32 cellular contexts compared by ENCODE assay signal in genomic region chr10:24949616-24950015, GRCh38. TPM values are rescaled to one million over a fixed set of nuclear protein-coding genes. Genes with fewer than 3 reads are reported as not detected.
"Had no signal": no experiment of that assay in that cellular context is flagged by ENCODE, and none has a peak within 500 bp of the region (broad histone marks: within the 10 kb centered on the region; RNA-seq: fewer than 3 reads in every experiment).

No MANE protein-coding gene starts in this region.

- H3K36me3 Mint-ChIP-seq: activated CD4-positive, alpha-beta memory T cell treated with anti-CD3 and anti-CD28 coated beads for 36 hours; activated naive CD8-positive, alpha-beta T cell treated with anti-CD3 and anti-CD28 coated beads for 36 hours had no signal

- H3K4me3 Mint-ChIP-seq: activated CD4-positive, alpha-beta memory T cell treated with anti-CD3 and anti-CD28 coated beads for 36 hours; activated CD4-positive, alpha-beta T cell treated with anti-CD3 and anti-CD28 coated beads, Interleukin-2, amount 10 ng/mL, durations not matched to agents 7 days and 5 days; activated naive CD8-positive, alpha-beta T cell treated with anti-CD3 and anti-CD28 coated beads for 36 hours; activated T-cell treated with anti-CD3 and anti-CD28 coated beads, Interleukin-2, amount 50 U/mL, for 72 hours; activated T-helper 17 cell treated with anti-CD3 and anti-CD28 coated beads, Interleukin-2, amount 50 U/mL, for 72 hours; T-helper 1 cell treated with Interleukin-12 subunit alpha and Interleukin-12 subunit beta and Interleukin-4 antibody, amounts not matched to agents 30 μg/mL and 1 μg/mL, for 36 hours; T-helper 2 cell treated with Interferon-gamma antibody and Interleukin-4, amounts not matched to agents 5 μg/mL and 100 μg/mL, for 36 hours had no signal

- H3K9me3 Mint-ChIP-seq: activated CD4-positive, alpha-beta memory T cell treated with anti-CD3 and anti-CD28 coated beads for 36 hours; activated CD4-positive, alpha-beta T cell treated with anti-CD3 and anti-CD28 coated beads, Interleukin-2, amount 10 ng/mL, durations not matched to agents 7 days and 5 days; activated naive CD8-positive, alpha-beta T cell treated with anti-CD3 and anti-CD28 coated beads for 36 hours; activated T-cell treated with anti-CD3 and anti-CD28 coated beads, Interleukin-2, amount 50 U/mL, for 72 hours; T-helper 1 cell treated with Interleukin-12 subunit alpha and Interleukin-12 subunit beta and Interleukin-4 antibody, amounts not matched to agents 30 μg/mL and 1 μg/mL, for 36 hours; T-helper 2 cell treated with Interferon-gamma antibody and Interleukin-4, amounts not matched to agents 5 μg/mL and 100 μg/mL, for 36 hours had no signal

- H3K27ac ChIP-seq: body of pancreas, cardiac muscle cell, KMS-11, PC-9, RWPE1 had no signal

- H3K27ac Mint-ChIP-seq: activated CD4-positive, alpha-beta memory T cell treated with anti-CD3 and anti-CD28 coated beads for 36 hours; activated CD4-positive, alpha-beta T cell treated with anti-CD3 and anti-CD28 coated beads, Interleukin-2, amount 10 ng/mL, durations not matched to agents 7 days and 5 days; activated naive CD8-positive, alpha-beta T cell treated with anti-CD3 and anti-CD28 coated beads for 36 hours; activated T-cell treated with anti-CD3 and anti-CD28 coated beads, Interleukin-2, amount 50 U/mL, for 72 hours; activated T-helper 17 cell treated with anti-CD3 and anti-CD28 coated beads, Interleukin-2, amount 50 U/mL, for 72 hours; T-helper 1 cell treated with Interleukin-12 subunit alpha and Interleukin-12 subunit beta and Interleukin-4 antibody, amounts not matched to agents 30 μg/mL and 1 μg/mL, for 36 hours; T-helper 2 cell treated with Interferon-gamma antibody and Interleukin-4, amounts not matched to agents 5 μg/mL and 100 μg/mL, for 36 hours had no signal

- H3K27me3 Mint-ChIP-seq: activated CD4-positive, alpha-beta T cell treated with anti-CD3 and anti-CD28 coated beads, Interleukin-2, amount 10 ng/mL, durations not matched to agents 7 days and 5 days; activated naive CD8-positive, alpha-beta T cell treated with anti-CD3 and anti-CD28 coated beads for 36 hours; activated T-helper 17 cell treated with anti-CD3 and anti-CD28 coated beads, Interleukin-2, amount 50 U/mL, for 72 hours had no signal

- ATAC-seq: activated T-cell treated with anti-CD3 and anti-CD28 coated beads, Interleukin-2, amount 50 U/mL, for 72 hours; activated T-helper 17 cell treated with anti-CD3 and anti-CD28 coated beads, Interleukin-2, amount 50 U/mL, for 72 hours; body of pancreas; Right ventricle myocardium inferior; SK-N-SH treated with all-trans-retinoic acid at 6 μM for 48 hours had no signal

- DNase-seq: activated CD4-positive, alpha-beta memory T cell treated with anti-CD3 and anti-CD28 coated beads for 36 hours; activated CD4-positive, alpha-beta T cell treated with anti-CD3 and anti-CD28 coated beads, Interleukin-2, amount 10 ng/mL, durations not matched to agents 7 days and 5 days; activated effector memory CD4-positive, alpha-beta T cell treated with anti-CD3 and anti-CD28 coated beads, Interleukin-2, amount 50 U/mL, for 16 hours; activated naive CD4-positive, alpha-beta T cell; activated naive CD4-positive, alpha-beta T cell treated with anti-CD3 and anti-CD28 coated beads, Interleukin-2, amount 50 U/mL, for 16 hours; activated naive CD8-positive, alpha-beta T cell treated with anti-CD3 and anti-CD28 coated beads for 36 hours; activated T-cell treated with anti-CD3 and anti-CD28 coated beads, Interleukin-2, amount 50 U/mL, for 1 hour; activated T-cell treated with anti-CD3 and anti-CD28 coated beads, Interleukin-2, amount 50 U/mL, for 72 hours; amygdala; body of pancreas; NCI-H1092 treated with DMSO at 0.1 percent for 48 hours; NCI-H1417; NCI-H146; NCI-H187; NCI-H2029 treated with DMSO at 0.1 percent for 48 hours; NCI-H2107; NCI-H2171; NCI-H510A; NCI-H526; NCI-H748 treated with DMSO at 0.1 percent for 48 hours; PC-9; SIG-M5; SW 1271 had no signal

- H3K27me3 ChIP-seq: body of pancreas, cardiac muscle cell had no signal

RNA-seq across cellular contexts. Expression of gene PRTFDC1, which starts 2.8 kb away (rescaled TPM):
- total RNA-seq: OCI-LY7 had no signal
